Comparison of ENCODE assay signal across 3 cellular contexts in genomic region chrX:130287071-130287770, GRCh38.
TF ChIP-seq lines count a peak whose summit lies in the region.

No MANE protein-coding gene starts in this region.

TF ChIP-seq in SK-N-SH, 30 proteins besides CTCF, POLR2A, EP300 and RAD21 (continued from another document):
- TF ChIP-seq MEF2A (IDR thresholded peaks at IDR 0.05; ENCODE audit: borderline replicate concordance, low read depth) (no peak), JUND (IDR thresholded peaks at IDR 0.05) (no peak), RXRA (IDR thresholded peaks at IDR 0.05; ENCODE audit: borderline replicate concordance, low read depth) (no peak), POLR2AphosphoS5 (IDR thresholded peaks at IDR 0.05; ENCODE audit: low read depth, low read length) (no peak), NRF1 (IDR thresholded peaks at IDR 0.05; ENCODE audit: low read depth, low read length) (no peak)
- TF ChIP-seq, protein P1, sequence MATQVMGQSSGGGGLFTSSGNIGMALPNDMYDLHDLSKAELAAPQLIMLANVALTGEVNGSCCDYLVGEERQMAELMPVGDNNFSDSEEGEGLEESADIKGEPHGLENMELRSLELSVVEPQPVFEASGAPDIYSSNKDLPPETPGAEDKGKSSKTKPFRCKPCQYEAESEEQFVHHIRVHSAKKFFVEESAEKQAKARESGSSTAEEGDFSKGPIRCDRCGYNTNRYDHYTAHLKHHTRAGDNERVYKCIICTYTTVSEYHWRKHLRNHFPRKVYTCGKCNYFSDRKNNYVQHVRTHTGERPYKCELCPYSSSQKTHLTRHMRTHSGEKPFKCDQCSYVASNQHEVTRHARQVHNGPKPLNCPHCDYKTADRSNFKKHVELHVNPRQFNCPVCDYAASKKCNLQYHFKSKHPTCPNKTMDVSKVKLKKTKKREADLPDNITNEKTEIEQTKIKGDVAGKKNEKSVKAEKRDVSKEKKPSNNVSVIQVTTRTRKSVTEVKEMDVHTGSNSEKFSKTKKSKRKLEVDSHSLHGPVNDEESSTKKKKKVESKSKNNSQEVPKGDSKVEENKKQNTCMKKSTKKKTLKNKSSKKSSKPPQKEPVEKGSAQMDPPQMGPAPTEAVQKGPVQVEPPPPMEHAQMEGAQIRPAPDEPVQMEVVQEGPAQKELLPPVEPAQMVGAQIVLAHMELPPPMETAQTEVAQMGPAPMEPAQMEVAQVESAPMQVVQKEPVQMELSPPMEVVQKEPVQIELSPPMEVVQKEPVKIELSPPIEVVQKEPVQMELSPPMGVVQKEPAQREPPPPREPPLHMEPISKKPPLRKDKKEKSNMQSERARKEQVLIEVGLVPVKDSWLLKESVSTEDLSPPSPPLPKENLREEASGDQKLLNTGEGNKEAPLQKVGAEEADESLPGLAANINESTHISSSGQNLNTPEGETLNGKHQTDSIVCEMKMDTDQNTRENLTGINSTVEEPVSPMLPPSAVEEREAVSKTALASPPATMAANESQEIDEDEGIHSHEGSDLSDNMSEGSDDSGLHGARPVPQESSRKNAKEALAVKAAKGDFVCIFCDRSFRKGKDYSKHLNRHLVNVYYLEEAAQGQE (IDR thresholded peaks at IDR 0.05; ENCODE audit: low read depth, low read length): no peak

TF ChIP-seq in SK-N-SH treated with all-trans-retinoic acid at 6 μM for 48 hours, 23 proteins besides CTCF, POLR2A, EP300 and RAD21 (continued from another document):
- TF ChIP-seq OSR1 (CRISPR knock-in tag; IDR thresholded peaks at IDR 0.05) (no peak), CSDC2 (CRISPR knock-in tag; IDR thresholded peaks at IDR 0.05) (no peak), ZNF8 (CRISPR knock-in tag; IDR thresholded peaks at IDR 0.05) (no peak), GLIS3 (CRISPR knock-in tag; IDR thresholded peaks at IDR 0.05) (no peak)

TF ChIP-seq in GM23338, 12 proteins besides CTCF, POLR2A, EP300 and RAD21:
- TF ChIP-seq, protein P2, sequence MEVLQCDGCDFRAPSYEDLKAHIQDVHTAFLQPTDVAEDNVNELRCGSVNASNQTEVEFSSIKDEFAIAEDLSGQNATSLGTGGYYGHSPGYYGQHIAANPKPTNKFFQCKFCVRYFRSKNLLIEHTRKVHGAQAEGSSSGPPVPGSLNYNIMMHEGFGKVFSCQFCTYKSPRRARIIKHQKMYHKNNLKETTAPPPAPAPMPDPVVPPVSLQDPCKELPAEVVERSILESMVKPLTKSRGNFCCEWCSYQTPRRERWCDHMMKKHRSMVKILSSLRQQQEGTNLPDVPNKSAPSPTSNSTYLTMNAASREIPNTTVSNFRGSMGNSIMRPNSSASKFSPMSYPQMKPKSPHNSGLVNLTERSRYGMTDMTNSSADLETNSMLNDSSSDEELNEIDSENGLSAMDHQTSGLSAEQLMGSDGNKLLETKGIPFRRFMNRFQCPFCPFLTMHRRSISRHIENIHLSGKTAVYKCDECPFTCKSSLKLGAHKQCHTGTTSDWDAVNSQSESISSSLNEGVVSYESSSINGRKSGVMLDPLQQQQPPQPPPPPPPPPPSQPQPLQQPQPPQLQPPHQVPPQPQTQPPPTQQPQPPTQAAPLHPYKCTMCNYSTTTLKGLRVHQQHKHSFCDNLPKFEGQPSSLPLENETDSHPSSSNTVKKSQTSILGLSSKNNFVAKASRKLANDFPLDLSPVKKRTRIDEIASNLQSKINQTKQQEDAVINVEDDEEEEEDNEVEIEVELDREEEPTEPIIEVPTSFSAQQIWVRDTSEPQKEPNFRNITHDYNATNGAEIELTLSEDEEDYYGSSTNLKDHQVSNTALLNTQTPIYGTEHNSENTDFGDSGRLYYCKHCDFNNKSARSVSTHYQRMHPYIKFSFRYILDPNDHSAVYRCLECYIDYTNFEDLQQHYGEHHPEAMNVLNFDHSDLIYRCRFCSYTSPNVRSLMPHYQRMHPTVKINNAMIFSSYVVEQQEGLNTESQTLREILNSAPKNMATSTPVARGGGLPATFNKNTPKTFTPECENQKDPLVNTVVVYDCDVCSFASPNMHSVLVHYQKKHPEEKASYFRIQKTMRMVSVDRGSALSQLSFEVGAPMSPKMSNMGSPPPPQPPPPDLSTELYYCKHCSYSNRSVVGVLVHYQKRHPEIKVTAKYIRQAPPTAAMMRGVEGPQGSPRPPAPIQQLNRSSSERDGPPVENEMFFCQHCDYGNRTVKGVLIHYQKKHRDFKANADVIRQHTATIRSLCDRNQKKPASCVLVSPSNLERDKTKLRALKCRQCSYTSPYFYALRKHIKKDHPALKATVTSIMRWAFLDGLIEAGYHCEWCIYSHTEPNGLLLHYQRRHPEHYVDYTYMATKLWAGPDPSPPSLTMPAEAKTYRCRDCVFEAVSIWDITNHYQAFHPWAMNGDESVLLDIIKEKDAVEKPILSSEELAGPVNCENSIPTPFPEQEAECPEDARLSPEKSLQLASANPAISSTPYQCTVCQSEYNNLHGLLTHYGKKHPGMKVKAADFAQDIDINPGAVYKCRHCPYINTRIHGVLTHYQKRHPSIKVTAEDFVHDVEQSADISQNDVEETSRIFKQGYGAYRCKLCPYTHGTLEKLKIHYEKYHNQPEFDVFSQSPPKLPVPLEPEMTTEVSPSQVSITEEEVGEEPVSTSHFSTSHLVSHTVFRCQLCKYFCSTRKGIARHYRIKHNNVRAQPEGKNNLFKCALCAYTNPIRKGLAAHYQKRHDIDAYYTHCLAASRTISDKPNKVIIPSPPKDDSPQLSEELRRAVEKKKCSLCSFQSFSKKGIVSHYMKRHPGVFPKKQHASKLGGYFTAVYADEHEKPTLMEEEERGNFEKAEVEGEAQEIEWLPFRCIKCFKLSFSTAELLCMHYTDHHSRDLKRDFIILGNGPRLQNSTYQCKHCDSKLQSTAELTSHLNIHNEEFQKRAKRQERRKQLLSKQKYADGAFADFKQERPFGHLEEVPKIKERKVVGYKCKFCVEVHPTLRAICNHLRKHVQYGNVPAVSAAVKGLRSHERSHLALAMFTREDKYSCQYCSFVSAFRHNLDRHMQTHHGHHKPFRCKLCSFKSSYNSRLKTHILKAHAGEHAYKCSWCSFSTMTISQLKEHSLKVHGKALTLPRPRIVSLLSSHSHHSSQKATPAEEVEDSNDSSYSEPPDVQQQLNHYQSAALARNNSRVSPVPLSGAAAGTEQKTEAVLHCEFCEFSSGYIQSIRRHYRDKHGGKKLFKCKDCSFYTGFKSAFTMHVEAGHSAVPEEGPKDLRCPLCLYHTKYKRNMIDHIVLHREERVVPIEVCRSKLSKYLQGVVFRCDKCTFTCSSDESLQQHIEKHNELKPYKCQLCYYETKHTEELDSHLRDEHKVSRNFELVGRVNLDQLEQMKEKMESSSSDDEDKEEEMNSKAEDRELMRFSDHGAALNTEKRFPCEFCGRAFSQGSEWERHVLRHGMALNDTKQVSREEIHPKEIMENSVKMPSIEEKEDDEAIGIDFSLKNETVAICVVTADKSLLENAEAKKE (CRISPR knock-in tag; IDR thresholded peaks at IDR 0.05): no peak
- TF ChIP-seq STAT1 (IDR thresholded peaks at IDR 0.05; ENCODE audit: unreplicated experiment) (no peak), JUNB (IDR thresholded peaks at IDR 0.05; ENCODE audit: unreplicated experiment) (no peak), CREB1 (CRISPR knock-in tag; IDR thresholded peaks at IDR 0.05; ENCODE audit: low read depth) (no peak), ZNF114 (CRISPR knock-in tag; IDR thresholded peaks at IDR 0.05) (no peak), EZH2phosphoT487 (IDR thresholded peaks at IDR 0.05; ENCODE audit: unreplicated experiment) (no peak), EZH2 (IDR thresholded peaks at IDR 0.05; ENCODE audit: low read depth, unreplicated experiment) (no peak), ZNF331 (CRISPR knock-in tag; IDR thresholded peaks at IDR 0.05; ENCODE audit: low read depth) (no peak), NANOG (IDR thresholded peaks at IDR 0.05; ENCODE audit: borderline replicate concordance) (no peak), POLR2AphosphoS5 (IDR thresholded peaks at IDR 0.05; ENCODE audit: low read depth) (no peak)
- TF ChIP-seq, protein P1 (IDR thresholded peaks at IDR 0.05; ENCODE audit: unreplicated experiment): no peak
- TF ChIP-seq, protein P3, sequence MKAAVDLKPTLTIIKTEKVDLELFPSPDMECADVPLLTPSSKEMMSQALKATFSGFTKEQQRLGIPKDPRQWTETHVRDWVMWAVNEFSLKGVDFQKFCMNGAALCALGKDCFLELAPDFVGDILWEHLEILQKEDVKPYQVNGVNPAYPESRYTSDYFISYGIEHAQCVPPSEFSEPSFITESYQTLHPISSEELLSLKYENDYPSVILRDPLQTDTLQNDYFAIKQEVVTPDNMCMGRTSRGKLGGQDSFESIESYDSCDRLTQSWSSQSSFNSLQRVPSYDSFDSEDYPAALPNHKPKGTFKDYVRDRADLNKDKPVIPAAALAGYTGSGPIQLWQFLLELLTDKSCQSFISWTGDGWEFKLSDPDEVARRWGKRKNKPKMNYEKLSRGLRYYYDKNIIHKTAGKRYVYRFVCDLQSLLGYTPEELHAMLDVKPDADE (IDR thresholded peaks at IDR 0.05): no peak
